In genomic region chr14:64654072-64654899, GRCh38 we compare ENCODE assay signal across 1 cellular context.
A peak's percentile ranks its signal among the peaks of the same experiment; 100 is the strongest.
TF ChIP-seq lines count a peak whose summit lies in the region.

No MANE protein-coding gene starts in this region.

TF ChIP-seq in liver, 16 proteins besides CTCF, POLR2A, EP300 and RAD21 (continued from another document):
- peak; percentile 96 for TF ChIP-seq SP1 (IDR thresholded peaks at IDR 0.05)
- TF ChIP-seq YY1 (IDR thresholded peaks at IDR 0.05) = peak; percentile 66
- peak; percentile 51 to 81 for TF ChIP-seq RXRA (IDR thresholded peaks at IDR 0.05)
- peak; percentile 45 for TF ChIP-seq TAF1 (conservative IDR thresholded peaks at IDR 0.05)
TF ChIP-seq in liver: peak in this region for 14.
